In genomic region chr5:82334856-82335255, GRCh38 we compare ENCODE assay signal across 12 cellular contexts.
DNase-seq lines count a peak whose midpoint lies in the region; FAIRE-seq and TF ChIP-seq lines count a peak whose summit lies in the region.
"Had no signal": no experiment of that assay in that cellular context is flagged by ENCODE, and none has a peak within 500 bp of the region (broad histone marks: within the 10 kb centered on the region; RNA-seq: fewer than 3 reads in every experiment).

No MANE protein-coding gene starts in this region.

- H3K4me3 ChIP-seq in astrocyte of the cerebellum (ENCODE audit: low read depth, low read length): no peak overlapping the region
- no peak overlapping the region for H3K4me3 ChIP-seq in tibial artery
- H3K4me3 ChIP-seq: spleen had no signal

- FAIRE-seq in HTR-8/SVneo (lab: Jason Lieb, UNC): peak; percentile 48

- TF ChIP-seq CTCF in astrocyte of the cerebellum (IDR thresholded peaks at IDR 0.05; ENCODE audit: low read depth, low read length, missing control alignments) (no peak), tibial artery (IDR thresholded peaks at IDR 0.05) (no peak)

- H3K27me3 ChIP-seq in tibial artery: no peaks in the 10 kb centered on the region
- H3K27me3 ChIP-seq: spleen had no signal

- intact Hi-C loops in tibial artery (cut with DNase I; ENCODE audit: low total_unique reads): no loop called here

- H3K4me1 ChIP-seq in tibial artery: peaks cover 5 to 97% (median 47%) of the 10 kb centered on the region in 4 donors

- in situ Hi-C loops in astrocyte of the cerebellum (cut with HindIII; ENCODE audit: low sequenced_read_pairs): no loop called here

- no peaks in the 10 kb centered on the region for H3K36me3 ChIP-seq in tibial artery
- H3K36me3 ChIP-seq: spleen had no signal

- H3K9me3 ChIP-seq in tibial artery: no peaks in the 10 kb centered on the region
- H3K9me3 ChIP-seq: spleen had no signal

- H3K27ac ChIP-seq in tibial artery: peak overlapping the region; percentile 89 to 90
- H3K27ac ChIP-seq: spleen, VCaP had no signal

- DNase-seq in HTR-8/SVneo (ENCODE audit: insufficient read length, low spot score) (no peak), astrocyte of the cerebellum (ENCODE audit: low read depth) (peak; percentile 75), iris pigment epithelial cell (ENCODE audit: low read depth) (peak; percentile 92), tibial artery (no peak), middle frontal gyrus (ENCODE audit: extremely low spot score, low spot score) (no peak), NCI-H1436 treated with DMSO at 0.1 percent for 48 hours (lab: John Stamatoyannopoulos, UW) (no peak)
- DNase-seq in stimulated activated CD4-positive, alpha-beta T cell treated with anti-CD3 and anti-CD28 coated beads, Interleukin-12 subunit alpha, Interleukin-12 subunit beta, amount 100 ng/mL, for 4 hours: no peak
- DNase-seq: activated gamma-delta T cell treated with Interleukin-2 at 50 U/mL for 16 hours, GOT3, NCI-H1092, spleen had no signal

Comparison
In these comparisons a context has a peak if more than half of its experiments do, and no peak if none do; other contexts are left out.
1. DNase-seq: peak in astrocyte of the cerebellum (single experiment) and iris pigment epithelial cell (single experiment); none in HTR-8/SVneo (single experiment), tibial artery (0 of 2), middle frontal gyrus (single experiment), stimulated activated CD4-positive, alpha-beta T cell treated with anti-CD3 and anti-CD28 coated beads, Interleukin-12 subunit alpha, Interleukin-12 subunit beta, amount 100 ng/mL, for 4 hours (single experiment) and NCI-H1436 treated with DMSO at 0.1 percent for 48 hours (single experiment).